ENCODE assay signal across 12 cellular contexts in the genomic region with DNA sequence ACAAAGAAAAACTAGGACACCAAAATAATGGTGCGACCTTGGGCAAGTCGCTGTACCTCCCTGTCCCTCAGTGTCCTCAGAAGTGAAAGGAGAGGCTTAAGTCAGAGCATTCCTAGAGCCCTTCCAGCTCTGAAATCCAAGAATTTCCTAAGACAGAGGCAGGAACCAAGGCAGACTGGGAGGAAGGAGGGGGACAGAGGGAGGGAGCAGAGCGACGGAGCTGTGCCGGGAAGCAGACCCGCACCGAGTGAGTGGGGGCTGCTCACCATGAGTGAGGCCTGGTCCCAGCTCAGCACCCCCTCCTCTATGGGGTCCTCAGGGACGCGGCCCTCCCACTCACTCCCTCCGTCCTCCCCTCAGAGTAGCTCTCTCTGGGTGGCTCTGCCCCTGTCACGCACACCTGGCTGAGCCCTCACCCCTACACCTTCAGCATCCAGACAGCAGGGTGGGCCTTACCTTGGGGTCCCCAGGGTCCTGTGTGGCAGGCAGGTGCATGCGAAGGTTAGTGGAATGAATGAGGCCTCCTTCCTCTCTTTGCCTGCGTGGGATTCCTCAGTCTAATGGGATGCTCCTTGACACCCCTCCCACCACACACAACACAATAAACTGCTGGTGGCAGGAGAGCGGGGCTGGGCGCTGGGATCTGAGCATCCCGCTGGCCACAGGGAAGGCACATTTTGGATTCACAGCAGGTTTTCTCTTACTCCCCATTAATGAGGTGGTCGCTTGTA. TPM values are rescaled to one million over a fixed set of nuclear protein-coding genes. Genes with fewer than 3 reads are reported as not detected.
DNase-seq lines count a peak whose midpoint lies in the region; ATAC-seq and TF ChIP-seq lines count a peak whose summit lies in the region.
"Had no signal": no experiment of that assay in that cellular context is flagged by ENCODE, and none has a peak within 500 bp of the region (broad histone marks: within the 10 kb centered on the region; RNA-seq: fewer than 3 reads in every experiment).

No MANE protein-coding gene starts in this region.

- peaks cover 73% of the 10 kb centered on the region for H3K27me3 Mint-ChIP-seq in T-helper 2 cell treated with Interferon-gamma antibody and Interleukin-4, amounts not matched to agents 5 μg/mL and 100 μg/mL, for 36 hours (ENCODE audit: low read depth)

- peaks cover 14% of the 10 kb centered on the region for H3K27me3 ChIP-seq in brain microvascular endothelial cell (replicated peaks)
- H3K27me3 ChIP-seq: ovary had no signal

- POLR2A ChIA-PET in GM10248 (lab: Yijun Ruan, JAX) = no interaction called here

- no peak overlapping the region for H3K4me3 Mint-ChIP-seq in T-helper 2 cell treated with Interferon-gamma antibody and Interleukin-4, amounts not matched to agents 5 μg/mL and 100 μg/mL, for 36 hours

- ATAC-seq in sciatic nerve = peak; percentile 21

- peaks cover 2% of the 10 kb centered on the region for H3K36me3 Mint-ChIP-seq in T-helper 2 cell treated with Interferon-gamma antibody and Interleukin-4, amounts not matched to agents 5 μg/mL and 100 μg/mL, for 36 hours (ENCODE audit: low read depth)

- in situ Hi-C loops in brain microvascular endothelial cell (cut with HindIII; ENCODE audit: low pct_ligation_motif_present, low sequenced_read_pairs) = no loop called here

- H3K4me1 Mint-ChIP-seq in T-helper 2 cell treated with Interferon-gamma antibody and Interleukin-4, amounts not matched to agents 5 μg/mL and 100 μg/mL, for 36 hours (ENCODE audit: low read depth) = peaks cover 7% of the 10 kb centered on the region

- CTCF ChIA-PET in GM10248 (lab: Yijun Ruan, JAX) = interaction anchor here (1.6 kb wide), 1 partner anchor 9 kb away, joined by 9 read pairs; no protein-coding TSS in a partner anchor

- H3K27ac ChIP-seq in brain microvascular endothelial cell = no peak overlapping the region
- H3K27ac ChIP-seq: HL-60 had no signal

- peak overlapping the region; percentile 77; the same call in 1 of the 2 replicates for H3K4me3 ChIP-seq in iPS-18c (ENCODE audit: insufficient read depth, low read depth, low read length)
- H3K4me3 ChIP-seq in brain microvascular endothelial cell (ENCODE audit: low read depth, low read length) = no peak overlapping the region

- H3K27ac Mint-ChIP-seq in T-helper 2 cell treated with Interferon-gamma antibody and Interleukin-4, amounts not matched to agents 5 μg/mL and 100 μg/mL, for 36 hours = no peak overlapping the region

- DNase-seq in astrocyte of the hippocampus (ENCODE audit: low read depth, low spot score) (peak; percentile 39), sciatic nerve (ENCODE audit: low spot score) (no peak), GM10248 (ENCODE audit: extremely low spot score) (no peak), brain microvascular endothelial cell (no peak), NCI-H2196 treated with DMSO at 0.1 percent for 48 hours (lab: John Stamatoyannopoulos, UW; ENCODE audit: unreplicated experiment) (no peak)
- no peak for DNase-seq in T-helper 2 cell treated with Interferon-gamma antibody and Interleukin-4, amounts not matched to agents 5 μg/mL and 100 μg/mL, for 36 hours (ENCODE audit: low spot score)
- DNase-seq: activated CD4-positive, alpha-beta T cell treated with anti-CD3 and anti-CD28 coated beads for 48 hours; NCI-H146 had no signal

- H3K4me1 ChIP-seq in ES-I3 (ENCODE audit: insufficient read depth, low read length) = peaks cover 13% of the 10 kb centered on the region

- TF ChIP-seq CTCF in GM10248 (IDR thresholded peaks at IDR 0.05; ENCODE audit: control extremely low read depth, extremely low read depth, low read depth, missing control alignments) = no peak
- TF ChIP-seq CTCF in brain microvascular endothelial cell (IDR thresholded peaks at IDR 0.05; ENCODE audit: low read depth, low read length, missing control alignments) = no peak

- intact Hi-C loops in sciatic nerve (cut with DNase I) = no loop called here

- no peaks in the 10 kb centered on the region for H3K36me3 ChIP-seq in ES-I3 (ENCODE audit: insufficient read depth, low read length)
- H3K36me3 ChIP-seq in brain microvascular endothelial cell (replicated peaks) = no peaks in the 10 kb centered on the region
- H3K36me3 ChIP-seq: ovary had no signal

- H3K9ac ChIP-seq in ES-I3 (ENCODE audit: low read depth, low read length) = peak overlapping the region; percentile 76; the same call in 1 of the 2 replicates

- H3K9me3 Mint-ChIP-seq in T-helper 2 cell treated with Interferon-gamma antibody and Interleukin-4, amounts not matched to agents 5 μg/mL and 100 μg/mL, for 36 hours = no peaks in the 10 kb centered on the region

- H3K9me3 ChIP-seq in ES-I3 (ENCODE audit: control insufficient read depth, insufficient read depth, low read length) = no peaks in the 10 kb centered on the region; the same call in 1 of the 2 replicates
- H3K9me3 ChIP-seq in iPS-18c (ENCODE audit: control insufficient read depth, insufficient read depth, low read length) = peaks cover 2% of the 10 kb centered on the region
- H3K9me3 ChIP-seq: ovary had no signal

RNA-seq across cellular contexts. Expression of a gene that starts 4.6 kb away (rescaled TPM):
- 50.7 TPM for total RNA-seq in sciatic nerve

RNA-seq across cellular contexts. Expression of a gene that starts 20.8 kb away (rescaled TPM):
- 23.6 TPM for total RNA-seq in sciatic nerve

RNA-seq across cellular contexts. Expression of a gene that starts 26.1 kb away (rescaled TPM):
- 20.8 TPM for total RNA-seq in sciatic nerve

RNA-seq across cellular contexts. Expression of a gene that starts 42.8 kb away (rescaled TPM):
- not detected for total RNA-seq in sciatic nerve
